ENCODE assay signal across 18 cellular contexts in genomic region chr6:124984668-124985338, GRCh38. TPM values are rescaled to one million over a fixed set of nuclear protein-coding genes. Genes with fewer than 3 reads are reported as not detected.
DNase-seq lines count a peak whose midpoint lies in the region; ATAC-seq and TF ChIP-seq lines count a peak whose summit lies in the region.
"Had no signal": no experiment of that assay in that cellular context is flagged by ENCODE, and none has a peak within 500 bp of the region (broad histone marks: within the 10 kb centered on the region; RNA-seq: fewer than 3 reads in every experiment).

No MANE protein-coding gene starts in this region.

- H3K27ac ChIP-seq in Panc1 (ENCODE audit: low read length) (no peak overlapping the region), osteoblast (ENCODE audit: low read depth, low read length) (peak overlapping the region; percentile 0), body of pancreas (no peak overlapping the region)
- H3K27ac ChIP-seq: BLaER1, ovary, skin epidermis, transverse colon had no signal

- H3K4me3 ChIP-seq in Panc1 (ENCODE audit: low read depth in 2 of 2, low read length in 2 of 2), result no peak overlapping the region
- no peak overlapping the region for H3K4me3 ChIP-seq in choroid plexus epithelial cell (ENCODE audit: low read depth, low read length)
- no peak overlapping the region for H3K4me3 ChIP-seq in osteoblast (ENCODE audit: insufficient read depth, low read length)
- H3K4me3 ChIP-seq in body of pancreas, result no peak overlapping the region
- H3K4me3 ChIP-seq: BLaER1, ovary, skin epidermis, transverse colon had no signal

- ATAC-seq in Panc1 (peak; percentile 65; the same call in 1 of the 2 replicates), body of pancreas (no peak), GM21528 (IDR thresholded peaks at IDR 0.05; ENCODE audit: low FRiP score, unreplicated experiment) (no peak)
- ATAC-seq: stimulated activated memory B cell treated with anti-CD40 and anti-IgM and Interleukin-4, amounts not matched to agents 10 μg/mL and 1 μg/mL and 100 μg/mL, for 72 hours had no signal

- H3K9me3 ChIP-seq in Panc1 (ENCODE audit: control insufficient read depth, insufficient read depth, low read depth, low read length), result no peaks in the 10 kb centered on the region
- H3K9me3 ChIP-seq in osteoblast (ENCODE audit: low read depth, low read length), result no peaks in the 10 kb centered on the region
- no peaks in the 10 kb centered on the region for H3K9me3 ChIP-seq in body of pancreas
- H3K9me3 ChIP-seq: ovary, transverse colon had no signal

- H3K27me3 ChIP-seq in Panc1 (ENCODE audit: control insufficient read depth, insufficient read depth, low read length), result no peaks in the 10 kb centered on the region
- H3K27me3 ChIP-seq in osteoblast (ENCODE audit: insufficient read depth, low read length), result no peaks in the 10 kb centered on the region
- H3K27me3 ChIP-seq in body of pancreas, result no peaks in the 10 kb centered on the region
- H3K27me3 ChIP-seq: BLaER1, ovary, transverse colon had no signal

- TF ChIP-seq CTCF in Panc1 (IDR thresholded peaks at IDR 0.05) (no peak), choroid plexus epithelial cell (conservative IDR thresholded peaks at IDR 0.05; ENCODE audit: low read depth, low read length) (no peak), osteoblast (IDR thresholded peaks at IDR 0.05; ENCODE audit: extremely low read depth, low read depth, low read length) (no peak), body of pancreas (IDR thresholded peaks at IDR 0.05) (no peak)

- WGBS in body of pancreas, 2 donors, result 93 to 97% methylated on average over 1 of the region's 1 CpG

- POLR2A ChIA-PET in Panc1 (lab: Charles Lee), result interaction anchor here (0.6 kb wide), 1 partner anchor 25 kb away, joined by 4 read pairs; no protein-coding TSS in a partner anchor

- no TSS peak for BruUV-seq in Panc1 (replicated peaks; lab: Mats Ljungman, UMichigan)

- no peak for TF ChIP-seq POLR2A in body of pancreas (IDR thresholded peaks at IDR 0.05)

- CTCF ChIA-PET in Panc1 (lab: Charles Lee), result no interaction called here

- H2AFZ ChIP-seq in osteoblast (ENCODE audit: low read length), result no peak overlapping the region

- intact Hi-C loops in Panc1 (cut with micrococcal nuclease; ENCODE audit: unreplicated experiment), result no loop called here
- intact Hi-C loops in body of pancreas (cut with DNase I), result no loop called here

- H3K36me3 ChIP-seq in Panc1 (ENCODE audit: control insufficient read depth, insufficient read depth, low read length) (no peaks in the 10 kb centered on the region), osteoblast (ENCODE audit: insufficient read depth, low read length) (no peaks in the 10 kb centered on the region), body of pancreas (replicated peaks in 1 of 2; ENCODE audit: insufficient read depth in 1 of 2, low read depth in 2 of 2) (no peaks in the 10 kb centered on the region)
- H3K36me3 ChIP-seq: BLaER1, ovary, transverse colon had no signal

- H3K4me1 ChIP-seq in Panc1 (ENCODE audit: control insufficient read depth, insufficient read depth, low read length) (peaks cover 9% of the 10 kb centered on the region; the same call in 1 of the 2 replicates), osteoblast (ENCODE audit: insufficient read depth, low read length) (peaks cover 15% of the 10 kb centered on the region), body of pancreas (no peaks in the 10 kb centered on the region)

- peaks cover 70% of the 10 kb centered on the region for H3K79me2 ChIP-seq in osteoblast (ENCODE audit: insufficient read depth, low read length)

- DNase-seq in GM03348 (ENCODE audit: low spot score) (peak; percentile 37), Panc1 (ENCODE audit: low read depth, low spot score) (no peak), choroid plexus epithelial cell (ENCODE audit: low read depth) (peak; percentile 62), osteoblast (ENCODE audit: insufficient read length, low spot score, missing footprints) (no peak), NCI-H345 (lab: John Stamatoyannopoulos, UW) (no peak), body of pancreas (no peak), superior temporal gyrus (ENCODE audit: extremely low spot score) (no peak)
- DNase-seq: activated CD4-positive, alpha-beta T cell treated with anti-CD3 and anti-CD28 coated beads, Interleukin-2, amount 50 U/mL, for 1 hour; activated naive CD4-positive, alpha-beta T cell treated with anti-CD3 and anti-CD28 coated beads for 36 hours; effector CD4-positive, alpha-beta T cell; hypothalamus; NCI-H146; ovary; transverse colon had no signal

- in situ Hi-C loops in Panc1 (cut with HindIII; ENCODE audit: low pct_unique_long_range_greater_than_20kb, low sequenced_read_pairs), result no loop called here

- H4K20me1 ChIP-seq in osteoblast (ENCODE audit: insufficient read depth, low read length), result no peaks in the 10 kb centered on the region
- H4K20me1 ChIP-seq: BLaER1 had no signal

- no peak overlapping the region for H3K4me2 ChIP-seq in osteoblast (ENCODE audit: insufficient read depth, low read length)
- H3K4me2 ChIP-seq: BLaER1 had no signal

RNA-seq across cellular contexts. Expression of gene RNF217, which starts 22.6 kb away (rescaled TPM):
- total RNA-seq in Panc1 (2021; ENCODE audit: unreplicated experiment) (37.7 TPM), osteoblast (22.8 and 24.8 TPM in 2 replicates), body of pancreas (10 to 100 TPM; 10.5 to 18.7 TPM)
- polyA plus RNA-seq in Panc1 (2012; ENCODE audit: insufficient read length), result 10.8 TPM

Comparison
In these comparisons a context has a peak if more than half of its experiments do, and no peak if none do; other contexts are left out.
1. DNase-seq: peak in GM03348 (single experiment) and choroid plexus epithelial cell (single experiment); none in Panc1 (single experiment), osteoblast (single experiment), NCI-H345 (single experiment), body of pancreas (0 of 4) and superior temporal gyrus (single experiment).